Comparison of ENCODE assay signal across 17 cellular contexts in genomic region chr11:2481253-2481652, GRCh38. TPM values are rescaled to one million over a fixed set of nuclear protein-coding genes. Genes with fewer than 3 reads are reported as not detected.
DNase-seq lines count a peak whose midpoint lies in the region; ATAC-seq and FAIRE-seq lines count a peak whose summit lies in the region.
"Had no signal": no experiment of that assay in that cellular context is flagged by ENCODE, and none has a peak within 500 bp of the region (broad histone marks: within the 10 kb centered on the region; RNA-seq: fewer than 3 reads in every experiment).

No MANE protein-coding gene starts in this region.

- H3K27me3 Mint-ChIP-seq in activated naive CD8-positive, alpha-beta T cell = no peaks in the 10 kb centered on the region
- peaks cover 42 to 47% of the 10 kb centered on the region in 2 donors for H3K27me3 Mint-ChIP-seq in natural killer cell treated with Interleukin-12 subunit alpha and Interleukin-12 subunit beta and Interleukin-15 and Interleukin-18, amount 100 ng/mL, for 72 hours

- no peaks in the 10 kb centered on the region for H3K9me3 ChIP-seq in aorta (ENCODE audit: control insufficient read depth, low read length)

- peaks cover 9% of the 10 kb centered on the region for H3K9me3 Mint-ChIP-seq in activated naive CD8-positive, alpha-beta T cell (ENCODE audit: low read depth)
- H3K9me3 Mint-ChIP-seq in natural killer cell treated with Interleukin-12 subunit alpha and Interleukin-12 subunit beta and Interleukin-15 and Interleukin-18, amount 100 ng/mL, for 72 hours = no peaks in the 10 kb centered on the region

- H3K36me3 ChIP-seq in aorta (ENCODE audit: control insufficient read depth in 1 of 2, insufficient read depth in 2 of 2, low read length in 1 of 2) = no peaks in the 10 kb centered on the region
- H3K36me3 ChIP-seq: esophagus squamous epithelium had no signal

- DNase-seq in NCI-H1417 (lab: John Stamatoyannopoulos, UW) (peak in 2 of 3 experiments; percentile 10 to 49), NCI-H1417 treated with DMSO at 0.1 percent for 48 hours (lab: John Stamatoyannopoulos, UW) (no peak), HTR-8/SVneo (ENCODE audit: insufficient read length, low spot score) (no peak), aorta (no peak), posterior cingulate gyrus (no peak)
- peak; percentile 38 for DNase-seq in natural killer cell treated with Interleukin-12 subunit alpha and Interleukin-12 subunit beta and Interleukin-15 and Interleukin-18, amount 100 ng/mL, for 72 hours (ENCODE audit: low spot score)
- DNase-seq: esophagus squamous epithelium, NCI-H1105, NCI-H82, right cardiac atrium, SW 1271 had no signal

- H3K27ac Mint-ChIP-seq in activated naive CD8-positive, alpha-beta T cell = peak overlapping the region; percentile 77
- H3K27ac Mint-ChIP-seq in natural killer cell treated with Interleukin-12 subunit alpha and Interleukin-12 subunit beta and Interleukin-15 and Interleukin-18, amount 100 ng/mL, for 72 hours = no peak overlapping the region

- WGBS in aorta, 2 donors = 70 to 74% methylated on average over 14 of the region's 14 CpGs

- H3K4me1 ChIP-seq in aorta (ENCODE audit: control insufficient read depth in 1 of 2, insufficient read depth in 2 of 2, low read length in 2 of 2) = no peaks in the 10 kb centered on the region

- no peak overlapping the region for H3K27ac ChIP-seq in aorta (ENCODE audit: low read depth in 1 of 2, low read length in 2 of 2)
- H3K27ac ChIP-seq: hepatocyte had no signal

- intact Hi-C loops in aorta (cut with DNase I) (no loop called here), posterior cingulate gyrus (cut with DNase I) (no loop called here)

- no peak overlapping the region for H3K4me3 ChIP-seq in aorta (ENCODE audit: low read length in 2 of 2)
- H3K4me3 ChIP-seq: coronary artery, hepatocyte had no signal

- peak in 1 of 2 donors; percentile 27 for ATAC-seq in natural killer cell treated with Interleukin-12 subunit alpha and Interleukin-12 subunit beta and Interleukin-15 and Interleukin-18, amount 100 ng/mL, for 72 hours
- ATAC-seq in HG02798 (IDR thresholded peaks at IDR 0.05; ENCODE audit: poor library complexity, unreplicated experiment) (no peak), aorta (ENCODE audit: low FRiP score) (no peak)

- H3K4me3 Mint-ChIP-seq in activated naive CD8-positive, alpha-beta T cell = peak overlapping the region; percentile 73
- H3K4me3 Mint-ChIP-seq in natural killer cell treated with Interleukin-12 subunit alpha and Interleukin-12 subunit beta and Interleukin-15 and Interleukin-18, amount 100 ng/mL, for 72 hours = no peak overlapping the region

- peaks cover 26% of the 10 kb centered on the region for H3K4me1 Mint-ChIP-seq in activated naive CD8-positive, alpha-beta T cell (ENCODE audit: low read depth)
- H3K4me1 Mint-ChIP-seq in natural killer cell treated with Interleukin-12 subunit alpha and Interleukin-12 subunit beta and Interleukin-15 and Interleukin-18, amount 100 ng/mL, for 72 hours (ENCODE audit: low read depth in 2 of 2) = peaks cover 14 to 15% of the 10 kb centered on the region in 2 donors

- peak; percentile 28 for FAIRE-seq in HTR-8/SVneo (lab: Jason Lieb, UNC)

- peaks cover 41% of the 10 kb centered on the region for H3K36me3 Mint-ChIP-seq in activated naive CD8-positive, alpha-beta T cell
- peaks cover 9% of the 10 kb centered on the region for H3K36me3 Mint-ChIP-seq in natural killer cell treated with Interleukin-12 subunit alpha and Interleukin-12 subunit beta and Interleukin-15 and Interleukin-18, amount 100 ng/mL, for 72 hours

- H3K27me3 ChIP-seq in aorta (ENCODE audit: control insufficient read depth in 1 of 2, insufficient read depth in 2 of 2, low read length in 1 of 2) = no peaks in the 10 kb centered on the region
- H3K27me3 ChIP-seq: hepatocyte had no signal

RNA-seq across cellular contexts. Expression of gene KCNQ1, which starts 36.4 kb away (rescaled TPM):
- total RNA-seq in natural killer cell treated with Interleukin-12 subunit alpha and Interleukin-12 subunit beta and Interleukin-15 and Interleukin-18, amount 100 ng/mL, for 72 hours = 1 to 10 TPM in 1 of 2 donors, under 1 TPM in 1; 0.19 to 1.4 TPM
- total RNA-seq in aorta = 10 to 100 TPM in 1 of 2 donors, 1 to 10 TPM in 1; 6.2 to 11.5 TPM
- 1 to 10 TPM in 1 of 2 donors, under 1 TPM in 1; 0.67 to 5.4 TPM for polyA plus RNA-seq in aorta

RNA-seq across cellular contexts. Expression of gene TRPM5, which starts 36.9 kb away (rescaled TPM):
- total RNA-seq in natural killer cell treated with Interleukin-12 subunit alpha and Interleukin-12 subunit beta and Interleukin-15 and Interleukin-18, amount 100 ng/mL, for 72 hours = not detected
- total RNA-seq in aorta = not detected
- under 1 TPM in 1 of 2 donors, not detected in 1; 0.25 TPM for polyA plus RNA-seq in aorta
- total RNA-seq: A172, esophagus squamous epithelium, myocyte, right cardiac atrium had no signal

Comparison
In these comparisons a context has a peak if more than half of its experiments do, and no peak if none do; other contexts are left out.
1. DNase-seq: peak in NCI-H1417 (2 of 3) and natural killer cell treated with Interleukin-12 subunit alpha and Interleukin-12 subunit beta and Interleukin-15 and Interleukin-18, amount 100 ng/mL, for 72 hours (single experiment); none in NCI-H1417 treated with DMSO at 0.1 percent for 48 hours (single experiment), HTR-8/SVneo (single experiment), aorta (0 of 2) and posterior cingulate gyrus (0 of 10).